In genomic region chr2:149928026-149928425, GRCh38 we compare ENCODE assay signal across 13 cellular contexts.
DNase-seq lines count a peak whose midpoint lies in the region; ATAC-seq and TF ChIP-seq lines count a peak whose summit lies in the region.
"Had no signal": no experiment of that assay in that cellular context is flagged by ENCODE, and none has a peak within 500 bp of the region (broad histone marks: within the 10 kb centered on the region; RNA-seq: fewer than 3 reads in every experiment).

No MANE protein-coding gene starts in this region.

- ATAC-seq in GM19467 (IDR thresholded peaks at IDR 0.05; ENCODE audit: unreplicated experiment) (no peak), HG02938 (IDR thresholded peaks at IDR 0.05; ENCODE audit: unreplicated experiment) (no peak)

- intact Hi-C loops in Calu3 (cut with micrococcal nuclease; ENCODE audit: unreplicated experiment) = loop anchor here (10.0 kb wide), 2 partner anchors 113 to 237 kb away; no protein-coding TSS in a partner anchor

- in situ Hi-C loops in G401 (cut with HindIII; ENCODE audit: low sequenced_read_pairs) = no loop called here

- H3K27me3 Mint-ChIP-seq in glutamatergic neuron (ENCODE audit: unreplicated experiment) (no peaks in the 10 kb centered on the region), Calu3 (ENCODE audit: unreplicated experiment) (no peaks in the 10 kb centered on the region)
- H3K27me3 Mint-ChIP-seq: CD4-positive, CD25-positive, alpha-beta regulatory T cell had no signal

- no peaks in the 10 kb centered on the region for H3K9me3 Mint-ChIP-seq in glutamatergic neuron (ENCODE audit: unreplicated experiment)
- no peaks in the 10 kb centered on the region for H3K9me3 Mint-ChIP-seq in Calu3 (ENCODE audit: low read depth, unreplicated experiment)

- H3K4me1 Mint-ChIP-seq in glutamatergic neuron (ENCODE audit: low read depth, unreplicated experiment) (no peaks in the 10 kb centered on the region), Calu3 (ENCODE audit: low read depth, unreplicated experiment) (peaks cover 14% of the 10 kb centered on the region)
- H3K4me1 Mint-ChIP-seq: CD4-positive, CD25-positive, alpha-beta regulatory T cell had no signal

- peak overlapping the region; percentile 28 for H3K27ac Mint-ChIP-seq in glutamatergic neuron (ENCODE audit: unreplicated experiment)
- H3K27ac Mint-ChIP-seq in Calu3 (ENCODE audit: unreplicated experiment) = no peak overlapping the region
- H3K27ac Mint-ChIP-seq: CD4-positive, CD25-positive, alpha-beta regulatory T cell had no signal

- TF ChIP-seq CTCF in glutamatergic neuron (IDR thresholded peaks at IDR 0.05; ENCODE audit: partially characterized antibody, unreplicated experiment) (no peak), Calu3 (IDR thresholded peaks at IDR 0.05; ENCODE audit: unreplicated experiment) (no peak)

- H3K36me3 Mint-ChIP-seq in glutamatergic neuron (ENCODE audit: unreplicated experiment) (no peaks in the 10 kb centered on the region), Calu3 (ENCODE audit: insufficient read depth, unreplicated experiment) (no peaks in the 10 kb centered on the region)
- H3K36me3 Mint-ChIP-seq: CD4-positive, CD25-positive, alpha-beta regulatory T cell had no signal

- H3K4me3 Mint-ChIP-seq in glutamatergic neuron (ENCODE audit: unreplicated experiment) (no peak overlapping the region), Calu3 (ENCODE audit: low read depth, unreplicated experiment) (no peak overlapping the region)
- H3K4me3 Mint-ChIP-seq: CD4-positive, CD25-positive, alpha-beta regulatory T cell had no signal

- BruUV-seq in Calu3 (replicated peaks; lab: Mats Ljungman, UMichigan) = no TSS peak

- CTCF ChIA-PET in Calu3 (lab: Charles Lee) = no interaction called here

- DNase-seq in G401 (ENCODE audit: low spot score) (peak; percentile 5), NCI-H1105 treated with DMSO at 0.1 percent for 48 hours (lab: John Stamatoyannopoulos, UW) (peak; percentile 1), NCI-H748 (lab: John Stamatoyannopoulos, UW; ENCODE audit: unreplicated experiment) (peak; percentile 89), glutamatergic neuron (no peak), Calu3 (no peak), NOMO-1 treated with dmso at 0.1 percent for 144 hours (lab: John Stamatoyannopoulos, UW; ENCODE audit: unreplicated experiment) (no peak)
- DNase-seq: CD4-positive, CD25-positive, alpha-beta regulatory T cell; DMS79; NCI-H187; NCI-H526; PC-9 had no signal

Comparison
In these comparisons a context has a peak if more than half of its experiments do, and no peak if none do; other contexts are left out.
1. DNase-seq: peak in G401 (single experiment), NCI-H1105 treated with DMSO at 0.1 percent for 48 hours (single experiment) and NCI-H748 (single experiment); none in glutamatergic neuron (single experiment), Calu3 (single experiment) and NOMO-1 treated with dmso at 0.1 percent for 144 hours (single experiment).